In genomic region chr21:41071410-41071809, GRCh38 we compare ENCODE assay signal across 17 cellular contexts.
DNase-seq lines count a peak whose midpoint lies in the region; ATAC-seq, FAIRE-seq and TF ChIP-seq lines count a peak whose summit lies in the region.
"Had no signal": no experiment of that assay in that cellular context is flagged by ENCODE, and none has a peak within 500 bp of the region (broad histone marks: within the 10 kb centered on the region; RNA-seq: fewer than 3 reads in every experiment).

No MANE protein-coding gene starts in this region.

- H2AFZ ChIP-seq in H1 (ENCODE audit: low read length), result no peak overlapping the region

- no peak overlapping the region for H2AK5ac ChIP-seq in H1 (ENCODE audit: low read depth, low read length)

- TF ChIP-seq CTCF in 22Rv1 (IDR thresholded peaks at IDR 0.05), result peak; percentile 37; the same call in 1 of the 2 replicates
- TF ChIP-seq CTCF in Caco-2 (IDR thresholded peaks at IDR 0.05; ENCODE audit: insufficient read depth in 1 of 2, low read depth in 1 of 2, low read length in 1 of 2, severe bottlenecking in 1 of 2, unreplicated experiment in 1 of 2), result peak; percentile 7 to 12
- TF ChIP-seq CTCF in H1 (IDR thresholded peaks at IDR 0.05; ENCODE audit: control extremely low read depth in 1 of 3, insufficient read depth in 1 of 3, low read depth in 1 of 3, low read length in 3 of 3), result peak; percentile 73 to 84 (median 76)
- no peak for TF ChIP-seq CTCF in psoas muscle (IDR thresholded peaks at IDR 0.05)

- no peak overlapping the region for H3K4me3 Mint-ChIP-seq in Caco-2 (ENCODE audit: unreplicated experiment)
- H3K4me3 Mint-ChIP-seq: activated T-cell treated with anti-CD3 and anti-CD28 coated beads, Interleukin-2, amount 50 U/mL, for 4 hours; CD8-positive, alpha-beta T cell had no signal

- H2BK15ac ChIP-seq in H1 (ENCODE audit: low read length), result no peak overlapping the region

- H3K4me1 ChIP-seq in Caco-2, result no peaks in the 10 kb centered on the region
- peaks cover 0 to 4% (median 0%) of the 10 kb centered on the region in 4 experiments; a peak in 4 of 7 replicates for H3K4me1 ChIP-seq in H1 (replicated peaks in 1 of 4; ENCODE audit: control insufficient read depth in 3 of 4, insufficient read depth in 4 of 4, low read length in 3 of 4)
- no peaks in the 10 kb centered on the region for H3K4me1 ChIP-seq in psoas muscle
- H3K4me1 ChIP-seq: SJCRH30 had no signal

- H3K4me2 ChIP-seq in H1 (ENCODE audit: insufficient read depth in 1 of 2, low read depth in 2 of 2, low read length in 2 of 2), result no peak overlapping the region

- no peak overlapping the region for H3K9ac ChIP-seq in H1 (replicated peaks in 1 of 4; ENCODE audit: extremely low read depth in 1 of 4, low read depth in 3 of 4, low read length in 3 of 4)

- FAIRE-seq in H1 (lab: Jason Lieb, UNC), result no peak

- no peak for TF ChIP-seq EP300 in H1 (IDR thresholded peaks at IDR 0.05; ENCODE audit: borderline replicate concordance in 1 of 2, low read depth in 2 of 2, low read length in 2 of 2)

- ATAC-seq in GM19035 (IDR thresholded peaks at IDR 0.05; ENCODE audit: unreplicated experiment) (no peak), psoas muscle (no peak)
- ATAC-seq: activated T-cell treated with anti-CD3 and anti-CD28 coated beads, Interleukin-2, amount 50 U/mL, for 4 hours; CD8-positive, alpha-beta T cell; left lobe of liver had no signal

- H4K20me1 ChIP-seq in H1 (replicated peaks in 1 of 2; ENCODE audit: control insufficient read depth in 1 of 2, insufficient read depth in 2 of 2, low read length in 2 of 2), result no peaks in the 10 kb centered on the region

- H4K8ac ChIP-seq in H1 (ENCODE audit: extremely low read depth, insufficient read depth, low read length), result no peak overlapping the region

- H3K36me3 Mint-ChIP-seq in Caco-2 (ENCODE audit: insufficient read depth, unreplicated experiment), result no peaks in the 10 kb centered on the region
- H3K36me3 Mint-ChIP-seq: CD8-positive, alpha-beta T cell had no signal

- WGBS in H1 (ENCODE audit: extremely low coverage in 1 of 2, insufficient coverage in 1 of 2, insufficient read length in 1 of 2, insufficient replicate concordance in 2 of 2, low coverage in 1 of 2, low lambda C conversion rate in 2 of 2, missing lambda C conversion rate in 1 of 2), 2 experiments, result 59% methylated on average over 8 of the region's 8 CpGs; no CpG with 5 or more reads in 1 of the 2 experiments
- WGBS in psoas muscle, 3 donors, result 44 to 54% (median 48%) methylated on average over 8 of the region's 8 CpGs

- H3K9me3 Mint-ChIP-seq in Caco-2 (ENCODE audit: unreplicated experiment), result no peaks in the 10 kb centered on the region
- H3K9me3 Mint-ChIP-seq: activated T-cell treated with anti-CD3 and anti-CD28 coated beads, Interleukin-2, amount 50 U/mL, for 4 hours; CD8-positive, alpha-beta T cell had no signal

- H3K9me3 ChIP-seq in Caco-2 (no peaks in the 10 kb centered on the region), H1 (ENCODE audit: insufficient read depth in 2 of 2, low read depth in 1 of 2, low read length in 1 of 2) (no peaks in the 10 kb centered on the region; a peak in 1 of 4 replicates), psoas muscle (no peaks in the 10 kb centered on the region)
- H3K9me3 ChIP-seq: SJCRH30, suprapubic skin had no signal

- no peak overlapping the region for H2BK5ac ChIP-seq in H1 (ENCODE audit: low read depth, low read length)

- no peak overlapping the region for H3K27ac ChIP-seq in 22Rv1
- no peak overlapping the region for H3K27ac ChIP-seq in H1 (ENCODE audit: low read depth, low read length)
- no peak overlapping the region for H3K27ac ChIP-seq in psoas muscle
- H3K27ac ChIP-seq: SJCRH30, suprapubic skin had no signal

- no peaks in the 10 kb centered on the region for H3K79me2 ChIP-seq in H1 (ENCODE audit: control insufficient read depth in 1 of 2, insufficient read depth in 2 of 2, low read length in 2 of 2)

- H3K23ac ChIP-seq in H1 (ENCODE audit: insufficient read length), result no peak overlapping the region

- no peak overlapping the region for H3K56ac ChIP-seq in H1 (replicated peaks; ENCODE audit: insufficient read length, low read depth, low read length)

- no peak overlapping the region for H2BK20ac ChIP-seq in H1 (ENCODE audit: low read length)

- H3K27me3 Mint-ChIP-seq in Caco-2 (ENCODE audit: insufficient read depth, unreplicated experiment), result peaks cover 20% of the 10 kb centered on the region

- POLR2A ChIA-PET in Caco-2 (lab: Charles Lee) (no interaction called here), H1 (lab: Charles Lee; ENCODE audit: partially characterized antibody) (no interaction called here)

- H3K23me2 ChIP-seq in H1 (ENCODE audit: low read depth, low read length), result peaks cover 3% of the 10 kb centered on the region; the same call in 1 of the 2 replicates

- H4K91ac ChIP-seq in H1 (replicated peaks; ENCODE audit: insufficient read length, low read length), result no peak overlapping the region

- H2BK12ac ChIP-seq in H1 (ENCODE audit: low read depth, low read length), result no peak overlapping the region

- TF ChIP-seq RAD21 in H1 (IDR thresholded peaks at IDR 0.05 in 1 of 2, conservative IDR thresholded peaks at IDR 0.05 in 1 of 2; ENCODE audit: low read depth in 2 of 2, low read length in 2 of 2), result peak; percentile 52 to 71

- H3K27ac Mint-ChIP-seq in Caco-2 (ENCODE audit: unreplicated experiment), result no peak overlapping the region
- H3K27ac Mint-ChIP-seq: CD8-positive, alpha-beta T cell had no signal

- CTCF ChIA-PET in Caco-2 (lab: Charles Lee), result no interaction called here
- CTCF ChIA-PET in H1 (lab: Charles Lee; ENCODE audit: partially characterized antibody), result interaction anchor here (0.6 to 2.6 kb wide), 25 partner anchors 10 to 1015 kb away, joined by 3 to 13 read pairs (median 3); no protein-coding TSS in a partner anchor

- no peaks in the 10 kb centered on the region for H3K36me3 ChIP-seq in Caco-2 (ENCODE audit: control insufficient read depth, insufficient read depth, low read length)
- no peaks in the 10 kb centered on the region for H3K36me3 ChIP-seq in H1 (ENCODE audit: control insufficient read depth in 2 of 4, insufficient read depth in 4 of 4, low read length in 3 of 4)
- no peaks in the 10 kb centered on the region for H3K36me3 ChIP-seq in psoas muscle (ENCODE audit: insufficient read depth in 1 of 2, low read depth in 1 of 2)
- H3K36me3 ChIP-seq: SJCRH30, suprapubic skin had no signal

- intact Hi-C loops in Caco-2 (cut with micrococcal nuclease; ENCODE audit: unreplicated experiment), result no loop called here
- intact Hi-C loops in posterior vena cava (cut with DNase I), result no loop called here
- intact Hi-C loops in psoas muscle (cut with DNase I), result no loop called here

- DNase-seq in Caco-2 (peak in 1 of 2 experiments; percentile 20), NCI-H1694 (lab: John Stamatoyannopoulos, UW) (peak; percentile 33), H1 (ENCODE audit: low read depth in 1 of 2, low spot score in 2 of 2) (peak; percentile 39 to 72), posterior vena cava (ENCODE audit: low spot score) (no peak), kidney tubule cell (ENCODE audit: low spot score) (no peak), psoas muscle (no peak)
- DNase-seq: activated CD4-positive, CD25-positive, alpha-beta regulatory T cell; activated T-cell treated with anti-CD3 and anti-CD28 coated beads, Interleukin-2, amount 50 U/mL, for 4 hours; CD8-positive, alpha-beta T cell; effector memory CD4-positive, alpha-beta T cell; NCI-H446 treated with DMSO at 0.1 percent for 48 hours; small intestine had no signal

- H3K4ac ChIP-seq in H1 (replicated peaks; ENCODE audit: insufficient read length, low read depth, low read length), result no peak overlapping the region

- H2BK120ac ChIP-seq in H1 (replicated peaks; ENCODE audit: low read depth, low read length), result no peak overlapping the region

- H3K27me3 ChIP-seq in Caco-2 (replicated peaks; ENCODE audit: control insufficient read depth, insufficient read depth, low read length), result no peaks in the 10 kb centered on the region; the same call in 1 of the 2 replicates
- H3K27me3 ChIP-seq in H1 (replicated peaks in 1 of 4; ENCODE audit: control insufficient read depth in 3 of 4, extremely low read depth in 1 of 4, insufficient read depth in 3 of 4, low read length in 3 of 4), result peaks cover 0 to 7% (median 3%) of the 10 kb centered on the region in 4 experiments; a peak in 4 of 7 replicates
- peaks cover 0 to 24% (median 0%) of the 10 kb centered on the region in 3 donors for H3K27me3 ChIP-seq in psoas muscle (ENCODE audit: insufficient read depth in 3 of 3, low read length in 2 of 3)
- H3K27me3 ChIP-seq: SJCRH30 had no signal

- H3K18ac ChIP-seq in H1 (ENCODE audit: extremely low read depth, low read length), result no peak overlapping the region

- TF ChIP-seq POLR2A in H1 (IDR thresholded peaks at IDR 0.05; ENCODE audit: control extremely low read depth in 1 of 2, low read depth in 2 of 2, low read length in 2 of 2), result no peak

- H4K5ac ChIP-seq in H1 (ENCODE audit: insufficient read length, low read depth, low read length), result no peak overlapping the region

- no TSS peak for BruUV-seq in Caco-2 (replicated peaks; lab: Mats Ljungman, UMichigan)

- H3K79me1 ChIP-seq in H1 (ENCODE audit: low read depth, low read length), result no peaks in the 10 kb centered on the region

- H3K4me1 Mint-ChIP-seq in Caco-2 (ENCODE audit: low read depth, unreplicated experiment), result no peaks in the 10 kb centered on the region

- H3K4me3 ChIP-seq in Caco-2 (ENCODE audit: low read depth, low read length) (no peak overlapping the region), H1 (ENCODE audit: extremely low read depth in 1 of 4, insufficient read depth in 2 of 4, low read depth in 3 of 4, low read length in 4 of 4) (no peak overlapping the region), psoas muscle (no peak overlapping the region)
- H3K4me3 ChIP-seq: SJCRH30, suprapubic skin had no signal

- no peak overlapping the region for H3K14ac ChIP-seq in H1 (ENCODE audit: insufficient read length)

TF ChIP-seq in H1, 55 proteins besides CTCF, POLR2A, EP300 and RAD21:
- TF ChIP-seq, protein P1, sequence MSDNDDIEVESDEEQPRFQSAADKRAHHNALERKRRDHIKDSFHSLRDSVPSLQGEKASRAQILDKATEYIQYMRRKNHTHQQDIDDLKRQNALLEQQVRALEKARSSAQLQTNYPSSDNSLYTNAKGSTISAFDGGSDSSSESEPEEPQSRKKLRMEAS (IDR thresholded peaks at IDR 0.05), result peak; percentile 67; the same call in 1 of the 2 replicates
- TF ChIP-seq E2F6 (IDR thresholded peaks at IDR 0.05), result 0 out of 2 replicates have a peak, but pooled peaks have one; percentile 11
- TF ChIP-seq RNF2 (IDR thresholded peaks at IDR 0.05; ENCODE audit: borderline replicate concordance, low read depth, low read length, missing control alignments, poor library complexity, severe bottlenecking), result no peak
- TF ChIP-seq GABPA (IDR thresholded peaks at IDR 0.05; ENCODE audit: borderline replicate concordance, insufficient read depth, low read length), result no peak
- TF ChIP-seq GTF2F1 (IDR thresholded peaks at IDR 0.05; ENCODE audit: borderline replicate concordance, low read depth, low read length), result no peak
- TF ChIP-seq SP1 (IDR thresholded peaks at IDR 0.05; ENCODE audit: low read depth, low read length), result no peak
TF ChIP-seq in H1: peak in this region for 2.

Comparison
In these comparisons a context has a peak if more than half of its experiments do, and no peak if none do; other contexts are left out.
1. DNase-seq: peak in NCI-H1694 (single experiment) and H1 (2 of 2); none in posterior vena cava (single experiment), kidney tubule cell (single experiment) and psoas muscle (0 of 2).